In genomic region chr13:33366469-33367062, GRCh38 we compare ENCODE assay signal across 30 cellular contexts.
"Had no signal": no experiment of that assay in that cellular context is flagged by ENCODE, and none has a peak within 500 bp of the region (broad histone marks: within the 10 kb centered on the region; RNA-seq: fewer than 3 reads in every experiment).

No MANE protein-coding gene starts in this region.

- H3K9me3 Mint-ChIP-seq: activated B cell treated with CpG ODN at 0.5 μM for 24 hours; activated naive CD4-positive, alpha-beta T cell treated with anti-CD3 and anti-CD28 coated beads for 36 hours; activated T-helper 17 cell treated with anti-CD3 and anti-CD28 coated beads, Interleukin-2, amount 50 U/mL, for 72 hours had no signal

- H3K4me3 ChIP-seq: cardiac muscle cell, Peyer's patch, SJCRH30 had no signal

- H3K27me3 ChIP-seq: brain microvascular endothelial cell, cardiac muscle cell, Peyer's patch, SJCRH30 had no signal

- H3K27ac Mint-ChIP-seq: activated B cell treated with CpG ODN at 0.5 μM for 24 hours; activated CD4-positive, alpha-beta T cell treated with anti-CD3 and anti-CD28 coated beads, Interleukin-2, amount 10 ng/mL, durations not matched to agents 24 days and 14 days; activated naive CD4-positive, alpha-beta T cell treated with anti-CD3 and anti-CD28 coated beads for 36 hours; activated naive CD8-positive, alpha-beta T cell; activated T-helper 17 cell treated with anti-CD3 and anti-CD28 coated beads, Interleukin-2, amount 50 U/mL, for 72 hours; T-helper 17 cell had no signal

- DNase-seq: activated B cell treated with CpG ODN at 0.5 μM for 24 hours; activated CD4-positive, alpha-beta T cell treated with anti-CD3 and anti-CD28 coated beads for 1 hour; activated CD4-positive, alpha-beta T cell treated with anti-CD3 and anti-CD28 coated beads, Interleukin-2, amount 10 ng/mL, durations not matched to agents 24 days and 14 days; activated CD4-positive, alpha-beta T cell treated with anti-CD3 and anti-CD28 coated beads, Interleukin-2, amount 50 U/mL, for 48 hours; activated gamma-delta T cell; activated naive CD4-positive, alpha-beta T cell treated with anti-CD3 and anti-CD28 coated beads for 36 hours; activated T-cell treated with anti-CD3 and anti-CD28 coated beads for 4 hours; activated T-cell treated with anti-CD3 and anti-CD28 coated beads, Interleukin-2, amount 50 U/mL, for 48 hours; amygdala; brain microvascular endothelial cell; NCI-H1092; NCI-H1417 treated with DMSO at 0.1 percent for 48 hours; NCI-H1694; NCI-H2029; NCI-H2107; NCI-H345; NCI-H510A; NCI-H526 treated with DMSO at 0.1 percent for 48 hours; NK-92 treated with Interleukin-12 subunit alpha and Interleukin-12 subunit beta, amount 100 ng/mL, for 24 hours; OCI-M1; Peyer's patch; Right ventricle myocardium superior; SJCRH30; T-helper 17 cell; T1000 had no signal

- H3K4me2 ChIP-seq: KMS-11 had no signal

- ATAC-seq: activated T-helper 17 cell treated with anti-CD3 and anti-CD28 coated beads, Interleukin-2, amount 50 U/mL, for 72 hours; T-helper 17 cell had no signal

- H3K4me1 ChIP-seq: SJCRH30 had no signal

- H3K9ac ChIP-seq: KMS-11 had no signal

- H3K27me3 Mint-ChIP-seq: activated B cell treated with CpG ODN at 0.5 μM for 24 hours; activated CD4-positive, alpha-beta T cell treated with anti-CD3 and anti-CD28 coated beads, Interleukin-2, amount 10 ng/mL, durations not matched to agents 24 days and 14 days had no signal

- H3K9me3 ChIP-seq: Peyer's patch had no signal

- H3K27ac ChIP-seq: brain microvascular endothelial cell, cardiac muscle cell, KMS-11, Peyer's patch, RWPE1, SJCRH30 had no signal

- H3K4me3 Mint-ChIP-seq: activated B cell treated with CpG ODN at 0.5 μM for 24 hours; activated CD4-positive, alpha-beta T cell treated with anti-CD3 and anti-CD28 coated beads, Interleukin-2, amount 10 ng/mL, durations not matched to agents 24 days and 14 days; activated naive CD4-positive, alpha-beta T cell treated with anti-CD3 and anti-CD28 coated beads for 36 hours; activated naive CD8-positive, alpha-beta T cell; activated T-helper 17 cell treated with anti-CD3 and anti-CD28 coated beads, Interleukin-2, amount 50 U/mL, for 72 hours; T-helper 17 cell had no signal

- H3K36me3 ChIP-seq: brain microvascular endothelial cell, cardiac muscle cell, Peyer's patch, SJCRH30 had no signal
